In genomic region chr3:184441202-184441900, GRCh38 we compare ENCODE assay signal across 18 cellular contexts.
A peak's percentile ranks its signal among the peaks of the same experiment; 100 is the strongest.
DNase-seq lines count a peak whose midpoint lies in the region; ATAC-seq and TF ChIP-seq lines count a peak whose summit lies in the region.
"Had no signal": no experiment of that assay in that cellular context is flagged by ENCODE, and none has a peak within 500 bp of the region (broad histone marks: within the 10 kb centered on the region; RNA-seq: fewer than 3 reads in every experiment).

No MANE protein-coding gene starts in this region.

- DNase-seq in IMR-90 (no peak), dermis blood vessel endothelial cell (peak; percentile 49), NCI-H1092 (lab: John Stamatoyannopoulos, UW) (no peak), Karpas-422 (no peak), Right ventricle myocardium inferior (ENCODE audit: missing footprints) (no peak), NCI-H446 (lab: John Stamatoyannopoulos, UW) (no peak)
- DNase-seq in naive thymus-derived CD8-positive, alpha-beta T cell = peak in 1 of 10 donors; percentile 1
- DNase-seq: Caco-2, DMS153, H7, MV-4-11, NCI-H1436, NCI-H2029 treated with DMSO at 0.1 percent for 48 hours, NCI-H510A treated with DMSO at 0.1 percent for 48 hours, NCI-H82 had no signal

- dilution Hi-C loops in IMR-90 (cut with HindIII; ENCODE audit: low sequenced_read_pairs, unreplicated experiment) = no loop called here

- no peak overlapping the region for H3K14ac ChIP-seq in IMR-90 (replicated peaks; ENCODE audit: low read depth, low read length)

- peak overlapping the region in 6 of 10 donors; percentile 1 to 83 (median 68) for H3K27ac Mint-ChIP-seq in naive thymus-derived CD8-positive, alpha-beta T cell

- H2BK20ac ChIP-seq in IMR-90 (ENCODE audit: low read depth, low read length) = no peak overlapping the region

- no peak for TF ChIP-seq CTCF in IMR-90 (conservative IDR thresholded peaks at IDR 0.05; ENCODE audit: low read depth, low read length)

- no peak overlapping the region for H2BK5ac ChIP-seq in IMR-90 (ENCODE audit: low read depth, low read length, poor library complexity, severe bottlenecking)

- H2AFZ ChIP-seq in IMR-90 (replicated peaks; ENCODE audit: low read length, poor library complexity) (peak overlapping the region; percentile 14), Karpas-422 (ENCODE audit: low read length) (no peak overlapping the region)

- no peak overlapping the region for H4K8ac ChIP-seq in IMR-90 (ENCODE audit: low read depth in 2 of 2, low read length in 2 of 2)

- TF ChIP-seq POLR2A in IMR-90 (IDR thresholded peaks at IDR 0.05; ENCODE audit: low read depth, low read length) = no peak

- H2BK15ac ChIP-seq in IMR-90 (ENCODE audit: low read depth, low read length) = no peak overlapping the region

- H3K9me1 ChIP-seq in IMR-90 (ENCODE audit: insufficient read depth, low read length) = no peaks in the 10 kb centered on the region

- no peaks in the 10 kb centered on the region for H3K79me1 ChIP-seq in IMR-90 (ENCODE audit: low read depth in 1 of 2, low read length in 2 of 2)

- no peak overlapping the region for H4K5ac ChIP-seq in IMR-90 (ENCODE audit: low read depth, low read length)

- no peak overlapping the region for H2BK120ac ChIP-seq in IMR-90 (ENCODE audit: low read depth, low read length)

- H3K27ac ChIP-seq in BLaER1 (0 out of 2 replicates have a peak overlapping the region, but pooled peaks have one; percentile 3), IMR-90 (ENCODE audit: insufficient read depth, low read length) (no peak overlapping the region), Karpas-422 (ENCODE audit: low read length) (no peak overlapping the region)
- H3K27ac ChIP-seq: SK-N-MC had no signal

- no peak overlapping the region for H3K18ac ChIP-seq in IMR-90 (ENCODE audit: low read depth, low read length)

- H3K4me1 ChIP-seq in BLaER1 = peaks cover 9% of the 10 kb centered on the region
- no peaks in the 10 kb centered on the region for H3K4me1 ChIP-seq in IMR-90 (ENCODE audit: control insufficient read depth, insufficient read depth, low read length)
- H3K4me1 ChIP-seq in Karpas-422 (ENCODE audit: low read length) = no peaks in the 10 kb centered on the region

- no peak overlapping the region for H3K23ac ChIP-seq in IMR-90 (ENCODE audit: low read depth, low read length)

- H3K27me3 ChIP-seq in BLaER1 (no peaks in the 10 kb centered on the region), IMR-90 (ENCODE audit: control insufficient read depth, insufficient read depth, low read length) (peaks cover 34% of the 10 kb centered on the region), Karpas-422 (ENCODE audit: low read length) (no peaks in the 10 kb centered on the region)

- CTCF ChIA-PET in IMR-90 (lab: Yijun Ruan, JAX) = no interaction called here

- POLR2A ChIA-PET in IMR-90 (lab: Charles Lee; ENCODE audit: unreplicated experiment) = no interaction called here
- POLR2A ChIA-PET in naive thymus-derived CD8-positive, alpha-beta T cell (lab: Charles Lee) = no interaction called here

- no peak overlapping the region for H4K91ac ChIP-seq in IMR-90 (ENCODE audit: insufficient read depth, low read depth, low read length)

- H3K56ac ChIP-seq in IMR-90 (ENCODE audit: extremely low read depth, insufficient read depth, low read length) = no peak overlapping the region

- no peak overlapping the region for H3K4ac ChIP-seq in IMR-90 (ENCODE audit: low read depth, low read length)

- in situ Hi-C loops in IMR-90 (cut with MboI; ENCODE audit: low sequenced_read_pairs) = no loop called here

- H4K20me1 ChIP-seq in BLaER1 = no peaks in the 10 kb centered on the region
- H4K20me1 ChIP-seq in IMR-90 (ENCODE audit: insufficient read depth, low read length) = no peaks in the 10 kb centered on the region
- H4K20me1 ChIP-seq in Karpas-422 (ENCODE audit: insufficient read depth, low read depth, low read length) = no peaks in the 10 kb centered on the region

- peaks cover 5 to 27% (median 6%) of the 10 kb centered on the region in 5 donors for H3K27me3 Mint-ChIP-seq in naive thymus-derived CD8-positive, alpha-beta T cell

- TF ChIP-seq RAD21 in IMR-90 (IDR thresholded peaks at IDR 0.05; ENCODE audit: low read length) = no peak

- no peaks in the 10 kb centered on the region for H3K9me2 ChIP-seq in Karpas-422 (replicated peaks; ENCODE audit: insufficient read depth, low read length)

- intact Hi-C loops in IMR-90 (cut with micrococcal nuclease) = no loop called here
- intact Hi-C loops in Right ventricle myocardium inferior (cut with DNase I) = no loop called here

- H3K9ac ChIP-seq in BLaER1 (no peak overlapping the region), IMR-90 (ENCODE audit: low read depth, low read length) (no peak overlapping the region), Karpas-422 (ENCODE audit: low read length) (no peak overlapping the region)

- no TSS peak for BruUV-seq in IMR-90 (replicated peaks; lab: Mats Ljungman, UMichigan)

- H3K4me1 Mint-ChIP-seq in naive thymus-derived CD8-positive, alpha-beta T cell = peaks cover 0 to 13% (median 2%) of the 10 kb centered on the region in 4 donors

- no peak overlapping the region for H2AK5ac ChIP-seq in IMR-90 (ENCODE audit: low read depth, low read length)

- H3K4me3 ChIP-seq in BLaER1 (no peak overlapping the region), IMR-90 (ENCODE audit: insufficient read depth, low read depth, low read length) (no peak overlapping the region), Karpas-422 (ENCODE audit: low read length) (no peak overlapping the region)
- H3K4me3 ChIP-seq: SK-N-MC had no signal

- H3K9me3 Mint-ChIP-seq in naive thymus-derived CD8-positive, alpha-beta T cell = peaks cover 0 to 12% (median 5%) of the 10 kb centered on the region in 9 donors

- peaks cover 0 to 8% (median 0%) of the 10 kb centered on the region in 3 donors for H3K36me3 Mint-ChIP-seq in naive thymus-derived CD8-positive, alpha-beta T cell

- no peaks in the 10 kb centered on the region for H3K36me3 ChIP-seq in BLaER1
- no peaks in the 10 kb centered on the region for H3K36me3 ChIP-seq in IMR-90 (ENCODE audit: control insufficient read depth, insufficient read depth, low read length)
- H3K36me3 ChIP-seq in Karpas-422 (ENCODE audit: insufficient read depth, low read length) = no peaks in the 10 kb centered on the region

- H3K4me2 ChIP-seq in BLaER1 (peak overlapping the region; percentile 30), IMR-90 (ENCODE audit: low read depth, low read length) (no peak overlapping the region), Karpas-422 (ENCODE audit: low read depth, low read length, poor library complexity, severe bottlenecking) (no peak overlapping the region)

- H2AK9ac ChIP-seq in IMR-90 (replicated peaks; ENCODE audit: low read depth, low read length, poor library complexity) = no peak overlapping the region

- no peak overlapping the region for H3K4me3 Mint-ChIP-seq in naive thymus-derived CD8-positive, alpha-beta T cell

- H3K9me3 ChIP-seq in BLaER1 = peaks cover 6% of the 10 kb centered on the region
- H3K9me3 ChIP-seq in IMR-90 (ENCODE audit: control insufficient read depth, insufficient read depth, low read length) = no peaks in the 10 kb centered on the region; the same call in 1 of the 2 replicates
- no peaks in the 10 kb centered on the region for H3K9me3 ChIP-seq in Karpas-422 (ENCODE audit: low read length)
- H3K9me3 ChIP-seq: Caco-2 had no signal

- 65% methylated on average over 3 of the region's 8 CpGs; no CpG with 5 or more reads in 1 of the 2 experiments for WGBS in IMR-90 (ENCODE audit: extremely low coverage in 2 of 2, insufficient read length in 1 of 2), 2 experiments

- ATAC-seq in IMR-90 (ENCODE audit: low read depth) (no peak), Right ventricle myocardium inferior (no peak)
- peak in 1 of 2 donors; percentile 59 for ATAC-seq in naive thymus-derived CD8-positive, alpha-beta T cell
- ATAC-seq: Panc1 had no signal

- H3K79me2 ChIP-seq in Karpas-422 (ENCODE audit: low read length) = no peaks in the 10 kb centered on the region

TF ChIP-seq in IMR-90, 13 proteins besides CTCF, POLR2A, EP300 and RAD21:
- TF ChIP-seq MAFK (IDR thresholded peaks at IDR 0.05; ENCODE audit: low read depth, low read length) (no peak), RCOR1 (IDR thresholded peaks at IDR 0.05; ENCODE audit: insufficient replicate concordance, low read length) (no peak), ELK1 (IDR thresholded peaks at IDR 0.05; ENCODE audit: borderline replicate concordance, low read depth, low read length) (no peak), USF2 (IDR thresholded peaks at IDR 0.05; ENCODE audit: low read depth, low read length) (no peak), NFE2L2 (IDR thresholded peaks at IDR 0.05; ENCODE audit: low read depth, low read length) (no peak), RFX5 (IDR thresholded peaks at IDR 0.05; ENCODE audit: low read depth, low read length) (no peak), MXI1 (IDR thresholded peaks at IDR 0.05; ENCODE audit: borderline replicate concordance, low read depth, low read length) (no peak), BHLHE40 (IDR thresholded peaks at IDR 0.05; ENCODE audit: low read depth, low read length) (no peak), CEBPB (IDR thresholded peaks at IDR 0.05; ENCODE audit: low read depth, low read length) (no peak)
